In genomic region chr11:133897331-133897650, GRCh38 we compare ENCODE assay signal across 21 cellular contexts. TPM values are rescaled to one million over a fixed set of nuclear protein-coding genes. Genes with fewer than 3 reads are reported as not detected.
DNase-seq lines count a peak whose midpoint lies in the region; ATAC-seq and TF ChIP-seq lines count a peak whose summit lies in the region.
"Had no signal": no experiment of that assay in that cellular context is flagged by ENCODE, and none has a peak within 500 bp of the region (broad histone marks: within the 10 kb centered on the region; RNA-seq: fewer than 3 reads in every experiment).

No MANE protein-coding gene starts in this region.

- peaks cover 2% of the 10 kb centered on the region for H3K36me3 Mint-ChIP-seq in activated CD8-positive, alpha-beta memory T cell treated with anti-CD3 and anti-CD28 coated beads, Interleukin-2, amount 10 ng/mL, durations not matched to agents 7 days and 5 days
- peaks cover 8% of the 10 kb centered on the region for H3K36me3 Mint-ChIP-seq in endodermal cell (ENCODE audit: low read depth)
- H3K36me3 Mint-ChIP-seq: CD8-positive, alpha-beta T cell had no signal

- CTCF ChIA-PET in activated CD8-positive, alpha-beta memory T cell treated with anti-CD3 and anti-CD28 coated beads, Interleukin-2, amount 10 ng/mL, durations not matched to agents 7 days and 5 days (lab: Charles Lee), result no interaction called here

- no peaks in the 10 kb centered on the region for H3K27me3 Mint-ChIP-seq in activated CD8-positive, alpha-beta memory T cell treated with anti-CD3 and anti-CD28 coated beads, Interleukin-2, amount 10 ng/mL, durations not matched to agents 7 days and 5 days
- H3K27me3 Mint-ChIP-seq in endodermal cell (ENCODE audit: insufficient read depth), result no peaks in the 10 kb centered on the region

- no peak for TF ChIP-seq CTCF in endodermal cell (conservative IDR thresholded peaks at IDR 0.05)

- intact Hi-C loops in posterior vena cava (cut with DNase I), result no loop called here

- H3K9me3 Mint-ChIP-seq in activated CD8-positive, alpha-beta memory T cell treated with anti-CD3 and anti-CD28 coated beads, Interleukin-2, amount 10 ng/mL, durations not matched to agents 7 days and 5 days (ENCODE audit: low read depth), result no peaks in the 10 kb centered on the region
- no peaks in the 10 kb centered on the region for H3K9me3 Mint-ChIP-seq in endodermal cell
- H3K9me3 Mint-ChIP-seq: CD8-positive, alpha-beta T cell had no signal

- H3K4me1 ChIP-seq in endodermal cell (ENCODE audit: control insufficient read depth, insufficient read depth, low read length), result no peaks in the 10 kb centered on the region
- H3K4me1 ChIP-seq: Peyer's patch had no signal

- no peak overlapping the region for H3K27ac Mint-ChIP-seq in activated CD8-positive, alpha-beta memory T cell treated with anti-CD3 and anti-CD28 coated beads, Interleukin-2, amount 10 ng/mL, durations not matched to agents 7 days and 5 days
- H3K27ac Mint-ChIP-seq in endodermal cell, result no peak overlapping the region
- H3K27ac Mint-ChIP-seq: CD8-positive, alpha-beta T cell had no signal

- H3K4me3 ChIP-seq in endodermal cell (ENCODE audit: low read length), result no peak overlapping the region
- H3K4me3 ChIP-seq: Peyer's patch had no signal

- peak; percentile 32 for DNase-seq in activated CD8-positive, alpha-beta memory T cell treated with anti-CD3 and anti-CD28 coated beads, Interleukin-2, amount 10 ng/mL, durations not matched to agents 7 days and 5 days
- DNase-seq in activated CD8-positive, alpha-beta memory T cell treated with anti-CD3 and anti-CD28 coated beads, Interleukin-2, amount 50 U/mL, for 4 hours, result no peak
- peak; percentile 29 for DNase-seq in endodermal cell
- DNase-seq in posterior vena cava (ENCODE audit: low spot score), result peak; percentile 24
- no peak for DNase-seq in epidermal melanocyte (ENCODE audit: insufficient read length, low spot score)
- no peak for DNase-seq in iPS-NIHi7 (ENCODE audit: extremely low spot score)
- DNase-seq: IMR-90, MV-4-11, NCI-H1694, NCI-H2081, NCI-H2171, NCI-H345, NCI-H524, NCI-H774 had no signal

- WGBS in endodermal cell (ENCODE audit: insufficient coverage in 1 of 2, insufficient read length in 1 of 2), 2 experiments, result 85 to 88% methylated on average over 8 to 10 of the region's 10 CpGs

- no peak for ATAC-seq in activated CD8-positive, alpha-beta memory T cell treated with anti-CD3 and anti-CD28 coated beads, Interleukin-2, amount 10 ng/mL, durations not matched to agents 7 days and 5 days
- no peak for ATAC-seq in GM18517 (IDR thresholded peaks at IDR 0.05; ENCODE audit: unreplicated experiment)
- ATAC-seq: CD8-positive, alpha-beta T cell had no signal

- H3K4me1 Mint-ChIP-seq in activated CD8-positive, alpha-beta memory T cell treated with anti-CD3 and anti-CD28 coated beads, Interleukin-2, amount 10 ng/mL, durations not matched to agents 7 days and 5 days, result peaks cover 8% of the 10 kb centered on the region
- H3K4me1 Mint-ChIP-seq in endodermal cell, result peaks cover 11% of the 10 kb centered on the region

- H3K36me3 ChIP-seq in endodermal cell (ENCODE audit: control insufficient read depth, insufficient read depth, low read length), result no peaks in the 10 kb centered on the region
- H3K36me3 ChIP-seq: Peyer's patch had no signal

- no peak overlapping the region for H3K4me3 Mint-ChIP-seq in activated CD8-positive, alpha-beta memory T cell treated with anti-CD3 and anti-CD28 coated beads, Interleukin-2, amount 10 ng/mL, durations not matched to agents 7 days and 5 days
- no peak overlapping the region for H3K4me3 Mint-ChIP-seq in endodermal cell
- H3K4me3 Mint-ChIP-seq: CD8-positive, alpha-beta T cell had no signal

- no peaks in the 10 kb centered on the region for H3K9me3 ChIP-seq in endodermal cell (ENCODE audit: control insufficient read depth, low read length)
- H3K9me3 ChIP-seq: Peyer's patch had no signal

- H3K27me3 ChIP-seq in endodermal cell (ENCODE audit: control insufficient read depth, insufficient read depth, low read length, poor library complexity, severe bottlenecking), result no peaks in the 10 kb centered on the region
- H3K27me3 ChIP-seq: Peyer's patch had no signal

- H3K9ac ChIP-seq in endodermal cell (ENCODE audit: extremely low read depth, low read length, poor library complexity, severe bottlenecking), result no peak overlapping the region
- H3K9ac ChIP-seq: KMS-11 had no signal

- H3K27ac ChIP-seq in endodermal cell (ENCODE audit: low read depth, low read length), result no peak overlapping the region
- H3K27ac ChIP-seq: KMS-11, Peyer's patch had no signal

RNA-seq across cellular contexts. Expression of gene SPATA19, which starts 52.0 kb away (rescaled TPM):
- total RNA-seq in activated CD8-positive, alpha-beta memory T cell treated with anti-CD3 and anti-CD28 coated beads, Interleukin-2, amount 10 ng/mL, durations not matched to agents 7 days and 5 days, result not detected
- total RNA-seq in endodermal cell (not detected), posterior vena cava (not detected)
- not detected for polyA plus RNA-seq in endodermal cell (2013, experiment 1 of 2)
- polyA plus RNA-seq in endodermal cell (2013, experiment 2 of 2), result not detected
- total RNA-seq: CD8-positive, alpha-beta T cell; G401; IMR-90; OCI-LY7; Peyer's patch had no signal
- polyA plus RNA-seq: BJ, IMR-90 had no signal

RNA-seq across cellular contexts. Expression of gene IGSF9B, which starts 59.5 kb away (rescaled TPM):
- 10 to 100 TPM; 19.6 to 34.5 TPM for total RNA-seq in activated CD8-positive, alpha-beta memory T cell treated with anti-CD3 and anti-CD28 coated beads, Interleukin-2, amount 10 ng/mL, durations not matched to agents 7 days and 5 days
- total RNA-seq in endodermal cell, result 10 to 100 TPM; 14.1 to 23.0 TPM
- 11.0 TPM for polyA plus RNA-seq in endodermal cell (2013, experiment 1 of 2)
- 11.9 TPM for polyA plus RNA-seq in endodermal cell (2013, experiment 2 of 2)
- 10 to 100 TPM; 45.0 to 57.8 TPM for total RNA-seq in posterior vena cava

Comparison
In these comparisons a context has a peak if more than half of its experiments do, and no peak if none do; other contexts are left out.
1. DNase-seq: peak in activated CD8-positive, alpha-beta memory T cell treated with anti-CD3 and anti-CD28 coated beads, Interleukin-2, amount 10 ng/mL, durations not matched to agents 7 days and 5 days (single experiment), endodermal cell (single experiment) and posterior vena cava (single experiment); none in activated CD8-positive, alpha-beta memory T cell treated with anti-CD3 and anti-CD28 coated beads, Interleukin-2, amount 50 U/mL, for 4 hours (single experiment), epidermal melanocyte (single experiment) and iPS-NIHi7 (single experiment).